26 cellular contexts compared by ENCODE assay signal in genomic region chr1:112893288-112894009, GRCh38.
"Had no signal": no experiment of that assay in that cellular context is flagged by ENCODE, and none has a peak within 500 bp of the region (broad histone marks: within the 10 kb centered on the region; RNA-seq: fewer than 3 reads in every experiment).

No MANE protein-coding gene starts in this region.

- H3K27ac Mint-ChIP-seq: naive thymus-derived CD4-positive, alpha-beta T cell; nephron; neural progenitor cell; stimulated activated naive CD8-positive, alpha-beta T cell treated with anti-CD3 and anti-CD28 coated beads, Interleukin-15, amount 100 ng/mL, for 72 hours had no signal

- ATAC-seq: gastrocnemius medialis; heart left ventricle; left lobe of liver; naive thymus-derived CD4-positive, alpha-beta T cell; sciatic nerve; stimulated activated naive CD8-positive, alpha-beta T cell treated with anti-CD3 and anti-CD28 coated beads, Interleukin-15, amount 100 ng/mL, for 72 hours had no signal

- H3K4me3 Mint-ChIP-seq: naive thymus-derived CD4-positive, alpha-beta T cell; nephron; neural progenitor cell; stimulated activated naive CD8-positive, alpha-beta T cell treated with anti-CD3 and anti-CD28 coated beads, Interleukin-15, amount 100 ng/mL, for 72 hours had no signal

- DNase-seq: dorsolateral prefrontal cortex; effector CD4-positive, alpha-beta T cell; gastrocnemius medialis; heart left ventricle; kidney; mesenchymal stem cell; midbrain; naive thymus-derived CD4-positive, alpha-beta T cell; stimulated activated CD4-positive, alpha-beta T cell treated with anti-CD3 and anti-CD28 coated beads, Interleukin-12 subunit alpha, Interleukin-12 subunit beta, amount 100 ng/mL, for 4 hours; stimulated activated CD4-positive, alpha-beta T cell treated with anti-CD3 and anti-CD28 coated beads, Interleukin-1b, Interleukin-23, amount 100 ng/mL, for 48 hours; stimulated activated CD4-positive, alpha-beta T cell treated with anti-CD3 and anti-CD28 coated beads, Interleukin-4, amount 100 ng/mL, for 1 hour; stimulated activated CD8-positive, alpha-beta memory T cell treated with anti-CD3 and anti-CD28 coated beads, Interleukin-4, amount 100 ng/mL, for 48 hours; stimulated activated naive CD4-positive, alpha-beta T cell; stimulated activated naive CD8-positive, alpha-beta T cell treated with anti-CD3 and anti-CD28 coated beads, Interleukin-15, amount 100 ng/mL, for 72 hours; transverse colon had no signal

- H2AFZ ChIP-seq: hepatocyte, neural progenitor cell had no signal

- H3K9me3 ChIP-seq: gastrocnemius medialis, prostate gland, vagina had no signal

- H3K27ac ChIP-seq: dorsolateral prefrontal cortex, gastrocnemius medialis, heart left ventricle, hepatocyte, neural progenitor cell, prostate gland, right atrium auricular region, suprapubic skin, transverse colon, vagina had no signal

- H3K79me2 ChIP-seq: hepatocyte had no signal

- H3K9ac ChIP-seq: neural progenitor cell had no signal

- H3K27me3 Mint-ChIP-seq: naive thymus-derived CD4-positive, alpha-beta T cell; stimulated activated naive CD8-positive, alpha-beta T cell treated with anti-CD3 and anti-CD28 coated beads, Interleukin-15, amount 100 ng/mL, for 72 hours had no signal

- H3K4me3 ChIP-seq: dorsolateral prefrontal cortex, gastrocnemius medialis, heart left ventricle, hepatocyte, lung, neural progenitor cell, prostate gland, right atrium auricular region, smooth muscle cell, suprapubic skin, transverse colon, vagina had no signal

- H3K4me2 ChIP-seq: hepatocyte, neural progenitor cell, smooth muscle cell had no signal

- H3K4me1 ChIP-seq: gastrocnemius medialis, heart left ventricle, neural progenitor cell, prostate gland, right atrium auricular region, suprapubic skin, transverse colon, vagina had no signal

- H3K36me3 ChIP-seq: gastrocnemius medialis, heart left ventricle, neural progenitor cell, prostate gland, right atrium auricular region, suprapubic skin, transverse colon, vagina had no signal

- H3K27me3 ChIP-seq: dorsolateral prefrontal cortex, gastrocnemius medialis, heart left ventricle, hepatocyte, neural progenitor cell, right atrium auricular region, suprapubic skin, transverse colon, vagina had no signal

- H3K4me1 Mint-ChIP-seq: naive thymus-derived CD4-positive, alpha-beta T cell; nephron; neural progenitor cell; stimulated activated naive CD8-positive, alpha-beta T cell treated with anti-CD3 and anti-CD28 coated beads, Interleukin-15, amount 100 ng/mL, for 72 hours had no signal
